ENCODE assay signal across 1 cellular context in the genomic region with DNA sequence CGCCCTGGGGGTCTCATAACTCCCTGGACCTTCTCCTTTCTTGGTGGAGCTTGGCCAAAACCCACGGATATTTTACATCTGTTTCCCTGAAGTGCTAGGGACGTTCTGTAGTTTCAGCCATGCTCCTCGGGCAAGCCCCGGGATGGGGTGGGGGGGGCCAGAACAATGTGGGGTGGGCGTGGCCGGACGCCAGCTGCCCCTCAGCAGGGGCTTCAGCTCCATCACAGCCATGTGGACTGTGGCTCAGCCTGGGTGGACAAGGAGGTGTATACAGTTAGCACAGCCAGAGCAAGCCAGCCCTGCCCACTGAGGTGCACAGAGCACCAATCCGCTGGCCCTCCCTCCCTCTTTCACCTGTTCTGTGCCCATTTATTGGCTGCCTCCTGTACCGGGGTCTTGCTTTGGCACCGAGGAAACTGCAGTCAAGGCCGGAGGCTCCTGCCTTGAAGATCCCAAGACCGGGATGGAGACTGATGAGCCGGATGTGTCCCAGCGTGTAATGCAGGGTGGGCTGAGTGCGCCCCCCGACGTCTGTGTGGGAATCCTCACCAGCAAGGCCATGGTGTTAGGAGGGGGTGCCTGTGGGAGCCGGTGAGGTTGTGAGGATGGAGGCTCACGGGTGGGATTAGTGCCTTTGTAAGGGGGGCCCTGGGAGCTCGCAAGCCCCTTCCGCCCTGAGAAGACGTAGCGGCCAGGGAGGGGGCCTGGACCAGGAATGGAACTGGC.
TF ChIP-seq lines count a peak whose summit lies in the region.

No MANE protein-coding gene starts in this region.

TF ChIP-seq in H1, 55 proteins besides CTCF, POLR2A, EP300 and RAD21:
- TF ChIP-seq USF2 (IDR thresholded peaks at IDR 0.05; ENCODE audit: low read length) (no peak), TAF1 (IDR thresholded peaks at IDR 0.05; ENCODE audit: low read depth, low read length) (no peak), TBP (IDR thresholded peaks at IDR 0.05; ENCODE audit: low read depth, low read length) (no peak), RFX5 (IDR thresholded peaks at IDR 0.05; ENCODE audit: borderline replicate concordance, low read depth, low read length) (no peak), RXRA (IDR thresholded peaks at IDR 0.05; ENCODE audit: insufficient read depth, low read depth, low read length) (no peak), SIX5 (IDR thresholded peaks at IDR 0.05; ENCODE audit: low read depth, low read length) (no peak), RNF2 (IDR thresholded peaks at IDR 0.05; ENCODE audit: borderline replicate concordance, low read depth, low read length, missing control alignments, poor library complexity, severe bottlenecking) (no peak), SIN3A (conservative IDR thresholded peaks at IDR 0.05 in 1 of 2, IDR thresholded peaks at IDR 0.05 in 1 of 2; ENCODE audit: low read depth in 1 of 2, low read length in 2 of 2) (no peak)
